Comparison of ENCODE assay signal across 1 cellular context in the genomic region with DNA sequence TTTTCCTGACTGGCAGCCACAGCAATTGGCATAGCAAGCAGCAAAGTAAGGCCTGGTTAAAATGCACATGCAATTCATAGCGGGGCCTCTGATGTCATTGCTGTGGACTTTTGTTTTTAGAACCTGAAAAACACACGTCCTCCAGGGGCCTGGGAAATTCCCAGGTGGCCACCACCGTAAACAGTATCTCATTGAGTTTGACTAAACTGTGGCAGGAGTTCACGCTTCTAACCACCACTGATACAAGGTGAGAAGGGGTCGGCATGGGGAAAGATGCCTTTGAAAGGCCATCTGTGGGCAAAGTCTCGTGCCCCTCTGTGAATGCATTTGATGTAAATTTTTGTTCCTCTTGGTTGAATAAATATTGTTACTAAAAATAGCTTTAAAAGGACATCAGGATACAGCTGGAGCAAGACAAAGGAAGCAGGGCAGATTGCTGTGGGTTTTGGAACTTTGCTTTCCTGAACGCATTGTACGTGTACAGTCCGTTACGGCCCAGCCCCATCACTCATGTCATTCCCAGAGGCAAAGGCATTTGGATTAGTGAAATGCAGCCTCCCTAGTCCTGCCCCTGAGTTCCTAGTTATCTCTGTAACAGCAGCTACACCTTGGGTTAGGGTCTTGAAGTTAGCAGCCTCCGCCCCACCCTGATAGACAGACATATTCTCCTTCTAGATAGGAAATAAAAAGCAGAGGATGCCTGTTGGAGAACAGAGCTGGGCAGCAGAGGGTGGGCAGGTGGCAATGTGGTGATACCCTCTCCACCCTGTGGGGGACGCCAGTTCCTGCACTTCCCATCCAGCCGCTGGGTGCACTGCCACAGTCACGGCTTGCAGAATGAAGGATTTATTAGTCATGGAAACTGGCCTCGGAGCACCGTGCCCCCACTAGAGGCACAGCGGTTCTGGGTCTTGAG.
TF ChIP-seq lines count a peak whose summit lies in the region.

No MANE protein-coding gene starts in this region.

TF ChIP-seq in GM12878, 131 proteins besides CTCF, POLR2A, EP300 and RAD21 (continued from another document and continues in another):
- TF ChIP-seq, protein P1, sequence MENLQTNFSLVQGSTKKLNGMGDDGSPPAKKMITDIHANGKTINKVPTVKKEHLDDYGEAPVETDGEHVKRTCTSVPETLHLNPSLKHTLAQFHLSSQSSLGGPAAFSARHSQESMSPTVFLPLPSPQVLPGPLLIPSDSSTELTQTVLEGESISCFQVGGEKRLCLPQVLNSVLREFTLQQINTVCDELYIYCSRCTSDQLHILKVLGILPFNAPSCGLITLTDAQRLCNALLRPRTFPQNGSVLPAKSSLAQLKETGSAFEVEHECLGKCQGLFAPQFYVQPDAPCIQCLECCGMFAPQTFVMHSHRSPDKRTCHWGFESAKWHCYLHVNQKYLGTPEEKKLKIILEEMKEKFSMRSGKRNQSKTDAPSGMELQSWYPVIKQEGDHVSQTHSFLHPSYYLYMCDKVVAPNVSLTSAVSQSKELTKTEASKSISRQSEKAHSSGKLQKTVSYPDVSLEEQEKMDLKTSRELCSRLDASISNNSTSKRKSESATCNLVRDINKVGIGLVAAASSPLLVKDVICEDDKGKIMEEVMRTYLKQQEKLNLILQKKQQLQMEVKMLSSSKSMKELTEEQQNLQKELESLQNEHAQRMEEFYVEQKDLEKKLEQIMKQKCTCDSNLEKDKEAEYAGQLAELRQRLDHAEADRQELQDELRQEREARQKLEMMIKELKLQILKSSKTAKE (IDR thresholded peaks at IDR 0.05; ENCODE audit: low read depth, poor library complexity, severe bottlenecking), result peak; percentile 92
- TF ChIP-seq, protein P2, sequence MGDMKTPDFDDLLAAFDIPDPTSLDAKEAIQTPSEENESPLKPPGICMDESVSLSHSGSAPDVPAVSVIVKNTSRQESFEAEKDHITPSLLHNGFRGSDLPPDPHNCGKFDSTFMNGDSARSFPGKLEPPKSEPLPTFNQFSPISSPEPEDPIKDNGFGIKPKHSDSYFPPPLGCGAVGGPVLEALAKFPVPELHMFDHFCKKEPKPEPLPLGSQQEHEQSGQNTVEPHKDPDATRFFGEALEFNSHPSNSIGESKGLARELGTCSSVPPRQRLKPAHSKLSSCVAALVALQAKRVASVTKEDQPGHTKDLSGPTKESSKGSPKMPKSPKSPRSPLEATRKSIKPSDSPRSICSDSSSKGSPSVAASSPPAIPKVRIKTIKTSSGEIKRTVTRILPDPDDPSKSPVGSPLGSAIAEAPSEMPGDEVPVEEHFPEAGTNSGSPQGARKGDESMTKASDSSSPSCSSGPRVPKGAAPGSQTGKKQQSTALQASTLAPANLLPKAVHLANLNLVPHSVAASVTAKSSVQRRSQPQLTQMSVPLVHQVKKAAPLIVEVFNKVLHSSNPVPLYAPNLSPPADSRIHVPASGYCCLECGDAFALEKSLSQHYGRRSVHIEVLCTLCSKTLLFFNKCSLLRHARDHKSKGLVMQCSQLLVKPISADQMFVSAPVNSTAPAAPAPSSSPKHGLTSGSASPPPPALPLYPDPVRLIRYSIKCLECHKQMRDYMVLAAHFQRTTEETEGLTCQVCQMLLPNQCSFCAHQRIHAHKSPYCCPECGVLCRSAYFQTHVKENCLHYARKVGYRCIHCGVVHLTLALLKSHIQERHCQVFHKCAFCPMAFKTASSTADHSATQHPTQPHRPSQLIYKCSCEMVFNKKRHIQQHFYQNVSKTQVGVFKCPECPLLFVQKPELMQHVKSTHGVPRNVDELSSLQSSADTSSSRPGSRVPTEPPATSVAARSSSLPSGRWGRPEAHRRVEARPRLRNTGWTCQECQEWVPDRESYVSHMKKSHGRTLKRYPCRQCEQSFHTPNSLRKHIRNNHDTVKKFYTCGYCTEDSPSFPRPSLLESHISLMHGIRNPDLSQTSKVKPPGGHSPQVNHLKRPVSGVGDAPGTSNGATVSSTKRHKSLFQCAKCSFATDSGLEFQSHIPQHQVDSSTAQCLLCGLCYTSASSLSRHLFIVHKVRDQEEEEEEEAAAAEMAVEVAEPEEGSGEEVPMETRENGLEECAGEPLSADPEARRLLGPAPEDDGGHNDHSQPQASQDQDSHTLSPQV (IDR thresholded peaks at IDR 0.05), result peak; percentile 92
- peak; percentile 93 for TF ChIP-seq DPF2 (IDR thresholded peaks at IDR 0.05)
- TF ChIP-seq KLF5 (IDR thresholded peaks at IDR 0.05; ENCODE audit: partially characterized antibody), result peak; percentile 46
- TF ChIP-seq SUPT20H (IDR thresholded peaks at IDR 0.05; ENCODE audit: borderline replicate concordance, control insufficient read depth, low read depth, low read length), result no peak
- TF ChIP-seq STAT1 (conservative IDR thresholded peaks at IDR 0.05), result no peak
- TF ChIP-seq, protein P3, sequence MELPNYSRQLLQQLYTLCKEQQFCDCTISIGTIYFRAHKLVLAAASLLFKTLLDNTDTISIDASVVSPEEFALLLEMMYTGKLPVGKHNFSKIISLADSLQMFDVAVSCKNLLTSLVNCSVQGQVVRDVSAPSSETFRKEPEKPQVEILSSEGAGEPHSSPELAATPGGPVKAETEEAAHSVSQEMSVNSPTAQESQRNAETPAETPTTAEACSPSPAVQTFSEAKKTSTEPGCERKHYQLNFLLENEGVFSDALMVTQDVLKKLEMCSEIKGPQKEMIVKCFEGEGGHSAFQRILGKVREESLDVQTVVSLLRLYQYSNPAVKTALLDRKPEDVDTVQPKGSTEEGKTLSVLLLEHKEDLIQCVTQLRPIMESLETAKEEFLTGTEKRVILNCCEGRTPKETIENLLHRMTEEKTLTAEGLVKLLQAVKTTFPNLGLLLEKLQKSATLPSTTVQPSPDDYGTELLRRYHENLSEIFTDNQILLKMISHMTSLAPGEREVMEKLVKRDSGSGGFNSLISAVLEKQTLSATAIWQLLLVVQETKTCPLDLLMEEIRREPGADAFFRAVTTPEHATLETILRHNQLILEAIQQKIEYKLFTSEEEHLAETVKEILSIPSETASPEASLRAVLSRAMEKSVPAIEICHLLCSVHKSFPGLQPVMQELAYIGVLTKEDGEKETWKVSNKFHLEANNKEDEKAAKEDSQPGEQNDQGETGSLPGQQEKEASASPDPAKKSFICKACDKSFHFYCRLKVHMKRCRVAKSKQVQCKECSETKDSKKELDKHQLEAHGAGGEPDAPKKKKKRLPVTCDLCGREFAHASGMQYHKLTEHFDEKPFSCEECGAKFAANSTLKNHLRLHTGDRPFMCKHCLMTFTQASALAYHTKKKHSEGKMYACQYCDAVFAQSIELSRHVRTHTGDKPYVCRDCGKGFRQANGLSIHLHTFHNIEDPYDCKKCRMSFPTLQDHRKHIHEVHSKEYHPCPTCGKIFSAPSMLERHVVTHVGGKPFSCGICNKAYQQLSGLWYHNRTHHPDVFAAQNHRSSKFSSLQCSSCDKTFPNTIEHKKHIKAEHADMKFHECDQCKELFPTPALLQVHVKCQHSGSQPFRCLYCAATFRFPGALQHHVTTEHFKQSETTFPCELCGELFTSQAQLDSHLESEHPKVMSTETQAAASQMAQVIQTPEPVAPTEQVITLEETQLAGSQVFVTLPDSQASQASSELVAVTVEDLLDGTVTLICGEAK (IDR thresholded peaks at IDR 0.05; ENCODE audit: borderline replicate concordance), result 0 out of 2 replicates have a peak, but pooled peaks have one; percentile 5
- 0 out of 2 replicates have a peak, but pooled peaks have one; percentile 54 for TF ChIP-seq JUND (IDR thresholded peaks at IDR 0.05; ENCODE audit: low read depth, low read length)
- peak; percentile 71 for TF ChIP-seq IRF4 (IDR thresholded peaks at IDR 0.05; ENCODE audit: low read depth, low read length)
- TF ChIP-seq NFXL1 (IDR thresholded peaks at IDR 0.05; ENCODE audit: borderline replicate concordance), result no peak
- TF ChIP-seq STAT3 (IDR thresholded peaks at IDR 0.05; ENCODE audit: low read depth, low read length), result no peak
- peak; percentile 96 for TF ChIP-seq YBX1 (IDR thresholded peaks at IDR 0.05)
- TF ChIP-seq ASH2L (IDR thresholded peaks at IDR 0.05; ENCODE audit: borderline replicate concordance, low read depth), result no peak
- TF ChIP-seq NR2C2 (IDR thresholded peaks at IDR 0.05; ENCODE audit: borderline replicate concordance, control insufficient read depth, insufficient read length, low read depth), result no peak
- TF ChIP-seq ZNF274 (IDR thresholded peaks at IDR 0.05; ENCODE audit: insufficient read depth, insufficient read length), result no peak
- TF ChIP-seq PAX8 (IDR thresholded peaks at IDR 0.05), result 0 out of 2 replicates have a peak, but pooled peaks have one; percentile 48
- TF ChIP-seq MEF2A (IDR thresholded peaks at IDR 0.05; ENCODE audit: insufficient read depth, low read depth, low read length), result peak; percentile 72
- no peak for TF ChIP-seq PBX3 (IDR thresholded peaks at IDR 0.05; ENCODE audit: insufficient replicate concordance, low read depth, low read length)
- peak; percentile 94 for TF ChIP-seq BCL3 (IDR thresholded peaks at IDR 0.05; ENCODE audit: borderline replicate concordance, insufficient read depth, low read depth, low read length, poor library complexity, severe bottlenecking)
- no peak for TF ChIP-seq CBFB (IDR thresholded peaks at IDR 0.05; ENCODE audit: low read depth)
- peak; percentile 99 for TF ChIP-seq ZNF687 (IDR thresholded peaks at IDR 0.05)
- TF ChIP-seq, protein P4, sequence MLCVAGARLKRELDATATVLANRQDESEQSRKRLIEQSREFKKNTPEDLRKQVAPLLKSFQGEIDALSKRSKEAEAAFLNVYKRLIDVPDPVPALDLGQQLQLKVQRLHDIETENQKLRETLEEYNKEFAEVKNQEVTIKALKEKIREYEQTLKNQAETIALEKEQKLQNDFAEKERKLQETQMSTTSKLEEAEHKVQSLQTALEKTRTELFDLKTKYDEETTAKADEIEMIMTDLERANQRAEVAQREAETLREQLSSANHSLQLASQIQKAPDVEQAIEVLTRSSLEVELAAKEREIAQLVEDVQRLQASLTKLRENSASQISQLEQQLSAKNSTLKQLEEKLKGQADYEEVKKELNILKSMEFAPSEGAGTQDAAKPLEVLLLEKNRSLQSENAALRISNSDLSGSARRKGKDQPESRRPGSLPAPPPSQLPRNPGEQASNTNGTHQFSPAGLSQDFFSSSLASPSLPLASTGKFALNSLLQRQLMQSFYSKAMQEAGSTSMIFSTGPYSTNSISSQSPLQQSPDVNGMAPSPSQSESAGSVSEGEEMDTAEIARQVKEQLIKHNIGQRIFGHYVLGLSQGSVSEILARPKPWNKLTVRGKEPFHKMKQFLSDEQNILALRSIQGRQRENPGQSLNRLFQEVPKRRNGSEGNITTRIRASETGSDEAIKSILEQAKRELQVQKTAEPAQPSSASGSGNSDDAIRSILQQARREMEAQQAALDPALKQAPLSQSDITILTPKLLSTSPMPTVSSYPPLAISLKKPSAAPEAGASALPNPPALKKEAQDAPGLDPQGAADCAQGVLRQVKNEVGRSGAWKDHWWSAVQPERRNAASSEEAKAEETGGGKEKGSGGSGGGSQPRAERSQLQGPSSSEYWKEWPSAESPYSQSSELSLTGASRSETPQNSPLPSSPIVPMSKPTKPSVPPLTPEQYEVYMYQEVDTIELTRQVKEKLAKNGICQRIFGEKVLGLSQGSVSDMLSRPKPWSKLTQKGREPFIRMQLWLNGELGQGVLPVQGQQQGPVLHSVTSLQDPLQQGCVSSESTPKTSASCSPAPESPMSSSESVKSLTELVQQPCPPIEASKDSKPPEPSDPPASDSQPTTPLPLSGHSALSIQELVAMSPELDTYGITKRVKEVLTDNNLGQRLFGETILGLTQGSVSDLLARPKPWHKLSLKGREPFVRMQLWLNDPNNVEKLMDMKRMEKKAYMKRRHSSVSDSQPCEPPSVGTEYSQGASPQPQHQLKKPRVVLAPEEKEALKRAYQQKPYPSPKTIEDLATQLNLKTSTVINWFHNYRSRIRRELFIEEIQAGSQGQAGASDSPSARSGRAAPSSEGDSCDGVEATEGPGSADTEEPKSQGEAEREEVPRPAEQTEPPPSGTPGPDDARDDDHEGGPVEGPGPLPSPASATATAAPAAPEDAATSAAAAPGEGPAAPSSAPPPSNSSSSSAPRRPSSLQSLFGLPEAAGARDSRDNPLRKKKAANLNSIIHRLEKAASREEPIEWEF (IDR thresholded peaks at IDR 0.05; ENCODE audit: insufficient replicate concordance, low read depth, low read length), result peak; percentile 97
- no peak for TF ChIP-seq EGR1 (IDR thresholded peaks at IDR 0.05; ENCODE audit: borderline replicate concordance in 1 of 2, low read depth in 2 of 2, low read length in 2 of 2)
- no peak for TF ChIP-seq HDAC6 (IDR thresholded peaks at IDR 0.05; ENCODE audit: unreplicated experiment)
- TF ChIP-seq POLR2AphosphoS2 (IDR thresholded peaks at IDR 0.05; ENCODE audit: low read depth, low read length), result 0 out of 2 replicates have a peak, but pooled peaks have one; percentile 21
- no peak for TF ChIP-seq YY1 (IDR thresholded peaks at IDR 0.05; ENCODE audit: low read depth, low read length)
